Comparison of ENCODE assay signal across 22 cellular contexts in the genomic region with DNA sequence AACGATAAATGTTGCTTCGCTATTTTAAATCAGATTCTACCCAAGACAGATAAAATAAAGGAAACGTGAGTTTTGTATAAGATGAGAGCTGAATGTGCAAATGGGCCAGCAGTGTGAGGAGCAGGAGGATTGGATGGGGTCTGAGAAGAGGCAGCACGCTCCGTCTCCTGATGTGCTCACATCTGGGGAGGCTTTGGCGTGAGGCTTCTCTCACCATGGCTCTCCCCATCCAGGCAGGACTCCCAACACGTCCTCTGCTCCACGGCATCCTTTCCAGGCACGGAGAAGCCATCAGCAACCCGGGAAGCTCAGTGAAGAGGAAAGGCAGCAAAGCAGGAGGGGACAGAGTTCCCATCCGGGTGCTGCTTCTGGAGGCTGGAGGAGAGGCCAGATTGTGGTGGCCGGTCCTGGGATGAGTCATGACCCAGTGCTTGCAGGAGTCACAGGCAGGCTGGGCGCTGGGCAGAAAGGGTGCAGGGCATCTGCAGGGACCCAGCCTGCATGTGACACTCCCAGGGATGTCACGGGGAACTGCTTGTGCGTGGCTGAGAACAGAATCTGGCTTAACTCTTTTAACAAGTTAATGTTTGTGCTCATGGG. TPM values are rescaled to one million over a fixed set of nuclear protein-coding genes. Genes with fewer than 3 reads are reported as not detected.
A peak's percentile ranks its signal among the peaks of the same experiment; 100 is the strongest.
DNase-seq lines count a peak whose midpoint lies in the region; ATAC-seq, FAIRE-seq and TF ChIP-seq lines count a peak whose summit lies in the region.
"Had no signal": no experiment of that assay in that cellular context is flagged by ENCODE, and none has a peak within 500 bp of the region (broad histone marks: within the 10 kb centered on the region; RNA-seq: fewer than 3 reads in every experiment).

No MANE protein-coding gene starts in this region.

- H2AFZ ChIP-seq in HepG2 (ENCODE audit: low read length): no peak overlapping the region

- intact Hi-C loops in HepG2 (cut with micrococcal nuclease; ENCODE audit: unreplicated experiment): no loop called here
- intact Hi-C loops in right lobe of liver (cut with DNase I): no loop called here
- intact Hi-C loops in aorta (cut with DNase I): no loop called here

- H3K36me3 ChIP-seq in HepG2 (replicated peaks in 1 of 2; ENCODE audit: control insufficient read depth in 1 of 2, insufficient read depth in 2 of 2, low read length in 2 of 2) (no peaks in the 10 kb centered on the region), right lobe of liver (no peaks in the 10 kb centered on the region), aorta (ENCODE audit: control insufficient read depth in 1 of 2, insufficient read depth in 2 of 2, low read length in 1 of 2) (no peaks in the 10 kb centered on the region)
- H3K36me3 ChIP-seq: left lung had no signal

- no peak overlapping the region for H3K4me3 ChIP-seq in HepG2 (replicated peaks in 1 of 3; ENCODE audit: insufficient read depth in 1 of 3, low read depth in 2 of 3, low read length in 3 of 3)
- H3K4me3 ChIP-seq in right lobe of liver: no peak overlapping the region
- no peak overlapping the region for H3K4me3 ChIP-seq in aorta (ENCODE audit: low read length in 2 of 2)
- H3K4me3 ChIP-seq: left lung had no signal

- H4K20me1 ChIP-seq in HepG2 (ENCODE audit: insufficient read depth, low read length): no peaks in the 10 kb centered on the region

- H3K4me1 ChIP-seq in HepG2 (ENCODE audit: insufficient read depth, low read length) (no peaks in the 10 kb centered on the region), right lobe of liver (no peaks in the 10 kb centered on the region), aorta (ENCODE audit: control insufficient read depth in 1 of 2, insufficient read depth in 2 of 2, low read length in 2 of 2) (no peaks in the 10 kb centered on the region)
- H3K4me1 ChIP-seq: left lung had no signal

- H3K9ac ChIP-seq in HepG2 (ENCODE audit: insufficient read depth, low read depth, low read length): no peak overlapping the region

- in situ Hi-C loops in HepG2 (cut with HindIII; ENCODE audit: extremely low pct_ligation_motif_present, low pct_unique_long_range_greater_than_20kb): no loop called here

- WGBS in HepG2 (ENCODE audit: low lambda C conversion rate): 11% methylated on average over 7 of the region's 15 CpGs
- 45% methylated on average over 9 of the region's 15 CpGs for WGBS in right lobe of liver (ENCODE audit: insufficient coverage, low coverage, low lambda C conversion rate, missing lambda C conversion rate)
- 59 to 69% methylated on average over 15 of the region's 15 CpGs for WGBS in aorta, 2 donors

- POLR2A ChIA-PET in HepG2 (lab: Yijun Ruan, JAX): no interaction called here

- FAIRE-seq in HepG2 (lab: Jason Lieb, UNC) (no peak), urothelium cell line (lab: Jason Lieb, UNC) (no peak)
- FAIRE-seq: A204.1 had no signal

- BruUV-seq in HepG2 (replicated peaks; lab: Mats Ljungman, UMichigan): no TSS peak

- TF ChIP-seq EP300 in HepG2 (IDR thresholded peaks at IDR 0.05; ENCODE audit: low read depth in 2 of 2, low read length in 2 of 2) (no peak), HepG2 (CRISPR knock-in tag; IDR thresholded peaks at IDR 0.05; ENCODE audit: borderline replicate concordance) (no peak)

- H3K27me3 ChIP-seq in HepG2 (ENCODE audit: control insufficient read depth in 1 of 2, insufficient read depth in 2 of 2, low read length in 2 of 2): peaks cover 0 to 8% of the 10 kb centered on the region in 2 experiments; a peak in 2 of 5 replicates
- no peaks in the 10 kb centered on the region for H3K27me3 ChIP-seq in right lobe of liver
- H3K27me3 ChIP-seq in aorta (ENCODE audit: control insufficient read depth in 1 of 2, insufficient read depth in 2 of 2, low read length in 1 of 2): no peaks in the 10 kb centered on the region

- CTCF ChIA-PET in HepG2 (lab: Yijun Ruan, JAX; ENCODE audit: low intra/inter-chr PET ratio, low total read pairs): no interaction called here

- TF ChIP-seq CTCF in HepG2 (CRISPR knock-in tag; IDR thresholded peaks at IDR 0.05) (no peak), right lobe of liver (IDR thresholded peaks at IDR 0.05) (no peak)

- TF ChIP-seq RAD21 in HepG2 (CRISPR knock-in tag; IDR thresholded peaks at IDR 0.05): no peak

- no peaks in the 10 kb centered on the region for H3K79me2 ChIP-seq in HepG2 (ENCODE audit: insufficient read depth, low read length)

- ATAC-seq in HepG2: peak; percentile 49
- no peak for ATAC-seq in right lobe of liver
- no peak for ATAC-seq in aorta (ENCODE audit: low FRiP score)
- ATAC-seq: activated naive CD8-positive, alpha-beta T cell treated with anti-CD3 and anti-CD28 coated beads, Interleukin-2, amount 50 U/mL, for 24 hours; left lung had no signal

- H3K27ac ChIP-seq in HepG2 (ENCODE audit: extremely low read length, insufficient read depth, low read length): no peak overlapping the region
- H3K27ac ChIP-seq in right lobe of liver: no peak overlapping the region
- H3K27ac ChIP-seq in aorta (ENCODE audit: low read depth in 1 of 2, low read length in 2 of 2): no peak overlapping the region
- H3K27ac ChIP-seq: left lung had no signal

- no peak for TF ChIP-seq POLR2A in HepG2 (IDR thresholded peaks at IDR 0.05; ENCODE audit: insufficient read depth in 1 of 2, low read depth in 2 of 2, low read length in 2 of 2)
- TF ChIP-seq POLR2A in right lobe of liver (IDR thresholded peaks at IDR 0.05): no peak

- H3K9me3 ChIP-seq in HepG2 (ENCODE audit: low read length) (no peaks in the 10 kb centered on the region), right lobe of liver (no peaks in the 10 kb centered on the region), aorta (ENCODE audit: control insufficient read depth, low read length) (no peaks in the 10 kb centered on the region)
- H3K9me3 ChIP-seq: left lung had no signal

- H3K4me2 ChIP-seq in HepG2 (ENCODE audit: low read depth, low read length): no peak overlapping the region

- DNase-seq in HepG2 (ENCODE audit: low spot score): no peak
- DNase-seq in right lobe of liver: no peak
- peak; percentile 15 for DNase-seq in astrocyte of the hippocampus (ENCODE audit: low read depth, low spot score)
- peak; percentile 69 for DNase-seq in islet precursor cell
- DNase-seq in urothelium cell line (ENCODE audit: low spot score): peak; percentile 37
- no peak for DNase-seq in aorta
- no peak for DNase-seq in activated effector memory CD4-positive, alpha-beta T cell treated with anti-CD3 and anti-CD28 coated beads, Interleukin-2, amount 50 U/mL, for 16 hours
- DNase-seq in NAMALWA (ENCODE audit: low spot score): no peak
- DNase-seq: activated CD4-positive, alpha-beta T cell treated with anti-CD3 and anti-CD28 coated beads, Interleukin-2, amount 10 ng/mL, durations not matched to agents 7 days and 5 days; activated naive CD8-positive, alpha-beta T cell treated with anti-CD3 and anti-CD28 coated beads, Interleukin-2, amount 50 U/mL, for 24 hours; DMS153; GDM1; KBM-7; left lung; MV-4-11; NCI-H1694 treated with DMSO at 0.1 percent for 48 hours; NCI-H748 treated with DMSO at 0.1 percent for 48 hours; Right ventricle myocardium superior had no signal

TF ChIP-seq in HepG2, 621 proteins besides CTCF, POLR2A, EP300 and RAD21 (continues in another document):
- TF ChIP-seq, protein P1, sequence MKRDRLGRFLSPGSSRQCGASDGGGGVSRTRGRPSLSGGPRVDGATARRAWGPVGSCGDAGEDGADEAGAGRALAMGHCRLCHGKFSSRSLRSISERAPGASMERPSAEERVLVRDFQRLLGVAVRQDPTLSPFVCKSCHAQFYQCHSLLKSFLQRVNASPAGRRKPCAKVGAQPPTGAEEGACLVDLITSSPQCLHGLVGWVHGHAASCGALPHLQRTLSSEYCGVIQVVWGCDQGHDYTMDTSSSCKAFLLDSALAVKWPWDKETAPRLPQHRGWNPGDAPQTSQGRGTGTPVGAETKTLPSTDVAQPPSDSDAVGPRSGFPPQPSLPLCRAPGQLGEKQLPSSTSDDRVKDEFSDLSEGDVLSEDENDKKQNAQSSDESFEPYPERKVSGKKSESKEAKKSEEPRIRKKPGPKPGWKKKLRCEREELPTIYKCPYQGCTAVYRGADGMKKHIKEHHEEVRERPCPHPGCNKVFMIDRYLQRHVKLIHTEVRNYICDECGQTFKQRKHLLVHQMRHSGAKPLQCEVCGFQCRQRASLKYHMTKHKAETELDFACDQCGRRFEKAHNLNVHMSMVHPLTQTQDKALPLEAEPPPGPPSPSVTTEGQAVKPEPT (CRISPR knock-in tag; IDR thresholded peaks at IDR 0.05; ENCODE audit: low read depth): no peak
- TF ChIP-seq EHMT2 (IDR thresholded peaks at IDR 0.05; ENCODE audit: borderline replicate concordance, low read depth, low read length) (no peak), CHD2 (IDR thresholded peaks at IDR 0.05; ENCODE audit: low read depth, low read length) (no peak), FOXJ3 (CRISPR knock-in tag; IDR thresholded peaks at IDR 0.05; ENCODE audit: borderline replicate concordance) (no peak), ZNF598 (CRISPR knock-in tag; IDR thresholded peaks at IDR 0.05; ENCODE audit: borderline replicate concordance) (no peak), ZZZ3 (CRISPR knock-in tag; IDR thresholded peaks at IDR 0.05; ENCODE audit: borderline replicate concordance) (no peak)

RNA-seq across cellular contexts. Expression of a gene that starts 47.5 kb away (rescaled TPM):
- total RNA-seq in HepG2 (2016; rRNA removed; fragmentation: Illumina TruSeq; extraction: Trizol) (not detected in 2 replicates), right lobe of liver (under 1 TPM in 1 of 6 experiments, not detected in 5; 0.25 TPM), aorta (1 to 10 TPM in 1 of 2 donors, under 1 TPM in 1; 0.62 to 1.2 TPM)
- total RNA-seq in HepG2 (2016; cell fraction: cytosol; rRNA removed; fragmentation: Illumina TruSeq; extraction: Trizol; ENCODE audit: low read depth): not detected in 2 replicates
- not detected in 2 replicates for total RNA-seq in HepG2 (2016; cell fraction: insoluble cytoplasmic fraction; rRNA removed; fragmentation: Illumina TruSeq; extraction: Trizol)
- total RNA-seq in HepG2 (2016; cell fraction: membrane; rRNA removed; fragmentation: Illumina TruSeq; extraction: Trizol): not detected in 2 replicates
- not detected in 2 replicates for total RNA-seq in HepG2 (2016; cell fraction: nucleus; rRNA removed; fragmentation: Illumina TruSeq; extraction: Trizol)
- polyA plus RNA-seq in HepG2 (2011; rRNA removed) (not detected in 2 replicates), aorta (under 1 TPM in 1 of 2 donors, not detected in 1; 0.50 TPM)
- not detected in 2 replicates for polyA plus RNA-seq in HepG2 (2011; cell fraction: cytosol; rRNA removed)
- polyA plus RNA-seq in HepG2 (2011; cell fraction: nucleus; rRNA removed): not detected in 2 replicates
- polyA plus RNA-seq in HepG2 (2012): not detected in 2 replicates
- not detected in 2 replicates for polyA plus RNA-seq in HepG2 (2016; cell fraction: cytosol; fragmentation: Illumina TruSeq; extraction: Trizol; ENCODE audit: low read depth)
- polyA plus RNA-seq in HepG2 (2016; cell fraction: insoluble cytoplasmic fraction; fragmentation: Illumina TruSeq; extraction: Trizol; ENCODE audit: low read depth): not detected in 2 replicates
- not detected in 2 replicates for polyA plus RNA-seq in HepG2 (2016; cell fraction: membrane; fragmentation: Illumina TruSeq; extraction: Trizol; ENCODE audit: low read depth)
- polyA plus RNA-seq in HepG2 (2016; cell fraction: nucleus; fragmentation: Illumina TruSeq; extraction: Trizol; ENCODE audit: insufficient read depth, low read depth): not detected in 2 replicates
- polyA minus RNA-seq in HepG2 (2011; rRNA and poly(A)+ RNA removed; ENCODE audit: low replicate concordance): not detected in 2 replicates
- not detected in 2 replicates for polyA minus RNA-seq in HepG2 (2011; cell fraction: cytosol; rRNA and poly(A)+ RNA removed)
- polyA minus RNA-seq in HepG2 (2011; cell fraction: nucleus; rRNA and poly(A)+ RNA removed): not detected in 2 replicates
- total RNA-seq: activated CD4-positive, alpha-beta T cell treated with anti-CD3 and anti-CD28 coated beads, Interleukin-2, amount 10 ng/mL, durations not matched to agents 7 days and 5 days; activated T-helper 2 cell treated with anti-CD3 and anti-CD28 coated beads, Interferon-gamma antibody, Interleukin-2, Interleukin-4, amounts not matched to agents 10 μg/mL and 5 μg/mL and 100 μg/mL, durations not matched to agents 14 hours and 24 hours and 36 hours; dermis microvascular lymphatic vessel endothelial cell; epithelial cell of proximal tubule had no signal

Comparison
In these comparisons a context has a peak if more than half of its experiments do, and no peak if none do; other contexts are left out.
1. DNase-seq: peak in astrocyte of the hippocampus (single experiment), islet precursor cell (single experiment) and urothelium cell line (single experiment); none in HepG2 (single experiment), right lobe of liver (0 of 3), aorta (0 of 2), activated effector memory CD4-positive, alpha-beta T cell treated with anti-CD3 and anti-CD28 coated beads, Interleukin-2, amount 50 U/mL, for 16 hours (single experiment) and NAMALWA (single experiment).